Comparison of ENCODE assay signal across 5 cellular contexts in the genomic region with DNA sequence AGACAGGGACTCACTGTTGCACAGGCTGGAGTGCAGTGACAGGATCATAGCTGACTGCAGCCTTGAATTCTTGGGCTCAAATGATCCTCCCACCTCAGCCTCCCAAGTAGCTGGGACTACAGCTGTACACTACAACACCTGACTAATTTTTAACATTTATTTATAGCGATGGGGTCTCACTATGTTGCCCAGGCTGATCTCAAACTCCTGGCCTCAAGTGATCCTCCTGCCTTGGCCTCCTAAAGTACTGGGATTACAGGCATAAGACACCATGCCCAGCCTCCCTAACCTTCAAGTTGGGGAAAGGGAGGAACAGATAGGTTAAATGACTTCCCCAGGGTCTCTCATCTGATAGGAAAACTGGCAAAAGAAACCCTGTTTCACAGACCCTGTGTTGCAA.
DNase-seq lines count a peak whose midpoint lies in the region; ATAC-seq, FAIRE-seq and TF ChIP-seq lines count a peak whose summit lies in the region.
"Not testable (repeated sequence)": the region's sequence is repeated elsewhere in the genome, so short reads cannot be mapped to it uniquely, and the experiment has no call there.

No MANE protein-coding gene starts in this region.

- H3K36me3 Mint-ChIP-seq in WTC11, result peaks cover 15% of the 10 kb centered on the region
- H3K36me3 Mint-ChIP-seq in endodermal cell (ENCODE audit: low read depth), result not testable (repeated sequence)

- not testable (repeated sequence) for H3K23ac ChIP-seq in H1 (ENCODE audit: insufficient read length)

- not testable (repeated sequence) for H3K4me2 ChIP-seq in H1 (ENCODE audit: insufficient read depth in 1 of 2, low read depth in 2 of 2, low read length in 2 of 2)

- not testable (repeated sequence) for H3K27ac Mint-ChIP-seq in WTC11
- H3K27ac Mint-ChIP-seq in endodermal cell, result peak overlapping the region; percentile 84

- TF ChIP-seq EP300 in H1 (IDR thresholded peaks at IDR 0.05; ENCODE audit: borderline replicate concordance in 1 of 2, low read depth in 2 of 2, low read length in 2 of 2), result not testable (repeated sequence)

- peaks cover 15% of the 10 kb centered on the region for H3K9me3 Mint-ChIP-seq in WTC11
- H3K9me3 Mint-ChIP-seq in endodermal cell, result not testable (repeated sequence)

- 100% methylated on average over 1 of the region's 1 CpG; no CpG with 5 or more reads in 1 of the 2 experiments for WGBS in H1 (ENCODE audit: extremely low coverage in 1 of 2, insufficient coverage in 1 of 2, insufficient read length in 1 of 2, insufficient replicate concordance in 2 of 2, low coverage in 1 of 2, low lambda C conversion rate in 2 of 2, missing lambda C conversion rate in 1 of 2), 2 experiments
- WGBS in endodermal cell (ENCODE audit: insufficient coverage in 1 of 2, insufficient read length in 1 of 2), 2 experiments, result 95% methylated on average over 1 of the region's 1 CpG; no CpG with 5 or more reads in 1 of the 2 experiments

- not testable (repeated sequence) for TF ChIP-seq RAD21 in H1 (IDR thresholded peaks at IDR 0.05 in 1 of 2, conservative IDR thresholded peaks at IDR 0.05 in 1 of 2; ENCODE audit: low read depth in 2 of 2, low read length in 2 of 2)

- H2BK5ac ChIP-seq in H1 (ENCODE audit: low read depth, low read length), result not testable (repeated sequence)

- H3K27me3 ChIP-seq in HUES48 (ENCODE audit: control insufficient read depth, insufficient read depth, low read length); H1 (replicated peaks in 1 of 4; ENCODE audit: control insufficient read depth in 3 of 4, extremely low read depth in 1 of 4, insufficient read depth in 3 of 4, low read length in 3 of 4); endodermal cell (ENCODE audit: control insufficient read depth, insufficient read depth, low read length, poor library complexity, severe bottlenecking); iPS-20b (ENCODE audit: insufficient read depth, low read length): not testable (repeated sequence)

- H3K14ac ChIP-seq in H1 (ENCODE audit: insufficient read length), result not testable (repeated sequence)

- H3K4me1 Mint-ChIP-seq in WTC11 (peaks cover 44% of the 10 kb centered on the region), endodermal cell (peaks cover 20% of the 10 kb centered on the region)

- H3K79me1 ChIP-seq in H1 (ENCODE audit: low read depth, low read length), result not testable (repeated sequence)

- not testable (repeated sequence) for TF ChIP-seq POLR2A in H1 (IDR thresholded peaks at IDR 0.05; ENCODE audit: control extremely low read depth in 1 of 2, low read depth in 2 of 2, low read length in 2 of 2)

- not testable (repeated sequence) for H2AK5ac ChIP-seq in H1 (ENCODE audit: low read depth, low read length)

- not testable (repeated sequence) for H4K8ac ChIP-seq in H1 (ENCODE audit: extremely low read depth, insufficient read depth, low read length)

- not testable (repeated sequence) for H4K91ac ChIP-seq in H1 (replicated peaks; ENCODE audit: insufficient read length, low read length)

- H3K79me2 ChIP-seq in H1 (ENCODE audit: control insufficient read depth in 1 of 2, insufficient read depth in 2 of 2, low read length in 2 of 2), result not testable (repeated sequence)

- H3K9me3 ChIP-seq in HUES48 (ENCODE audit: control insufficient read depth, insufficient read depth, low read length); H1 (ENCODE audit: insufficient read depth in 2 of 2, low read depth in 1 of 2, low read length in 1 of 2); iPS-20b (ENCODE audit: insufficient read depth, low read depth, low read length): not testable (repeated sequence)
- peaks cover 17% of the 10 kb centered on the region for H3K9me3 ChIP-seq in endodermal cell (ENCODE audit: control insufficient read depth, low read length)

- TF ChIP-seq CTCF in WTC11 (IDR thresholded peaks at IDR 0.05); H1 (IDR thresholded peaks at IDR 0.05; ENCODE audit: control extremely low read depth in 1 of 3, insufficient read depth in 1 of 3, low read depth in 1 of 3, low read length in 3 of 3); endodermal cell (conservative IDR thresholded peaks at IDR 0.05): not testable (repeated sequence)

- CTCF ChIA-PET in WTC11 (lab: Charles Lee); H1 (lab: Charles Lee; ENCODE audit: partially characterized antibody): not testable (repeated sequence)

- H3K9ac ChIP-seq in HUES48 (ENCODE audit: low read depth, low read length); H1 (replicated peaks in 1 of 4; ENCODE audit: extremely low read depth in 1 of 4, low read depth in 3 of 4, low read length in 3 of 4); endodermal cell (ENCODE audit: extremely low read depth, low read length, poor library complexity, severe bottlenecking); iPS-20b (ENCODE audit: low read depth, low read length): not testable (repeated sequence)

- POLR2A ChIA-PET in WTC11 (lab: Charles Lee); H1 (lab: Charles Lee; ENCODE audit: partially characterized antibody): not testable (repeated sequence)

- H4K20me1 ChIP-seq in H1 (replicated peaks in 1 of 2; ENCODE audit: control insufficient read depth in 1 of 2, insufficient read depth in 2 of 2, low read length in 2 of 2), result not testable (repeated sequence)

- not testable (repeated sequence) for ATAC-seq in WTC11

- H3K27ac ChIP-seq in HUES48 (ENCODE audit: low read depth, low read length), result peak overlapping the region; percentile 27
- H3K27ac ChIP-seq in H1 (ENCODE audit: low read depth, low read length); endodermal cell (ENCODE audit: low read depth, low read length); iPS-20b (ENCODE audit: low read length): not testable (repeated sequence)

- H3K36me3 ChIP-seq in HUES48 (ENCODE audit: control insufficient read depth, insufficient read depth, low read length); H1 (ENCODE audit: control insufficient read depth in 2 of 4, insufficient read depth in 4 of 4, low read length in 3 of 4); endodermal cell (ENCODE audit: control insufficient read depth, insufficient read depth, low read length); iPS-20b (ENCODE audit: insufficient read depth, low read depth, low read length): not testable (repeated sequence)

- H3K18ac ChIP-seq in H1 (ENCODE audit: extremely low read depth, low read length), result not testable (repeated sequence)

- not testable (repeated sequence) for DNase-seq in WTC11 (ENCODE audit: low spot score); H1 (ENCODE audit: low read depth in 1 of 2, low spot score in 2 of 2); endodermal cell

- H3K56ac ChIP-seq in H1 (replicated peaks; ENCODE audit: insufficient read length, low read depth, low read length), result not testable (repeated sequence)

- not testable (repeated sequence) for H2AFZ ChIP-seq in H1 (ENCODE audit: low read length)

- peaks cover 11% of the 10 kb centered on the region for H3K4me1 ChIP-seq in HUES48 (ENCODE audit: control insufficient read depth, insufficient read depth, low read length)
- H3K4me1 ChIP-seq in H1 (replicated peaks in 1 of 4; ENCODE audit: control insufficient read depth in 3 of 4, insufficient read depth in 4 of 4, low read length in 3 of 4); endodermal cell (ENCODE audit: control insufficient read depth, insufficient read depth, low read length): not testable (repeated sequence)
- peaks cover 12% of the 10 kb centered on the region; the same call in 1 of the 2 replicates for H3K4me1 ChIP-seq in iPS-20b (ENCODE audit: insufficient read depth, low read length)

- not testable (repeated sequence) for H2BK20ac ChIP-seq in H1 (ENCODE audit: low read length)

- FAIRE-seq in H1 (lab: Jason Lieb, UNC), result not testable (repeated sequence)

- not testable (repeated sequence) for H2BK120ac ChIP-seq in H1 (replicated peaks; ENCODE audit: low read depth, low read length)

- not testable (repeated sequence) for H3K4ac ChIP-seq in H1 (replicated peaks; ENCODE audit: insufficient read length, low read depth, low read length)

- H4K5ac ChIP-seq in H1 (ENCODE audit: insufficient read length, low read depth, low read length), result not testable (repeated sequence)

- H3K27me3 Mint-ChIP-seq in WTC11 (ENCODE audit: low read depth), result peaks cover 18% of the 10 kb centered on the region
- H3K27me3 Mint-ChIP-seq in endodermal cell (ENCODE audit: insufficient read depth), result not testable (repeated sequence)

- H3K4me3 ChIP-seq in HUES48 (ENCODE audit: low read depth, low read length); H1 (ENCODE audit: extremely low read depth in 1 of 4, insufficient read depth in 2 of 4, low read depth in 3 of 4, low read length in 4 of 4); endodermal cell (ENCODE audit: low read length): not testable (repeated sequence)
- H3K4me3 ChIP-seq in iPS-20b (ENCODE audit: low read length), result peak overlapping the region; percentile 36; the same call in 1 of the 2 replicates

- H2BK12ac ChIP-seq in H1 (ENCODE audit: low read depth, low read length), result not testable (repeated sequence)

- not testable (repeated sequence) for H3K4me3 Mint-ChIP-seq in WTC11, endodermal cell

- H3K23me2 ChIP-seq in H1 (ENCODE audit: low read depth, low read length), result not testable (repeated sequence)

- not testable (repeated sequence) for H2BK15ac ChIP-seq in H1 (ENCODE audit: low read length)

TF ChIP-seq in WTC11, 78 proteins besides CTCF, POLR2A, EP300 and RAD21:
- peak; percentile 97 for TF ChIP-seq ZNF121 (CRISPR knock-in tag; IDR thresholded peaks at IDR 0.05)
TF ChIP-seq in WTC11: peak in this region for 1; not testable (repeated sequence) for 77.

TF ChIP-seq in H1, 55 proteins besides CTCF, POLR2A, EP300 and RAD21:
- TF ChIP-seq HDAC2 (IDR thresholded peaks at IDR 0.05; ENCODE audit: borderline replicate concordance in 1 of 2, low read depth in 2 of 2, low read length in 2 of 2) (0 out of 4 replicates have a peak, but pooled peaks of 1 of the 2 experiments have one; percentile 26), KDM1A (IDR thresholded peaks at IDR 0.05; ENCODE audit: borderline replicate concordance, low read length) (peak; percentile 74; the same call in 1 of the 2 replicates)
